In the genomic region with DNA sequence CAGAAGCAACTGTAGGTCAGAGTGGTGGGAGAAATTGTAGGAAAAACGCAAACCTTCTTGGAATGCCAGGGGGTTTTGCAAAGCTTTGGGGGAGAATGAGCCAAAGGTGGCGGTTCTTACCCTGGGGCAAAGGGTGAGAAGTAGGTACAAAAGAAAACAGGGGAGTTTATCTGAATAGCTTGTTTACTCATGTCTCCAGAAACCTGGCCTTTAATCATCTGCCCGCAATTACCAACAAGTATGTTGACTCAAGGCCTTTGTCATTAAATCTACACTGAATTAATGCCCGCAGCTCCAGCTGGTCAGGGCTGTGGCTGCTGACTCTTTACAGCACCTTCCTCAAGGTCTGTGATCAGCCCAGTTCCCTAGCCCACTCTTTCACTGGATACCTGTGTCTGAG, we compare ENCODE assay signal across 19 cellular contexts.
"Had no signal": no experiment of that assay in that cellular context is flagged by ENCODE, and none has a peak within 500 bp of the region (broad histone marks: within the 10 kb centered on the region; RNA-seq: fewer than 3 reads in every experiment).

No MANE protein-coding gene starts in this region.

- H3K4me3 Mint-ChIP-seq: activated naive CD4-positive, alpha-beta T cell treated with anti-CD3 and anti-CD28 coated beads, Interleukin-2, amount 10 ng/mL, durations not matched to agents 7 days and 5 days; activated T-helper 17 cell treated with anti-CD3 and anti-CD28 coated beads, Interleukin-2, amount 50 U/mL, for 72 hours; nephron; stimulated activated memory B cell treated with anti-CD40 and anti-IgM and Interleukin-4, amounts not matched to agents 10 μg/mL and 1 μg/mL and 100 μg/mL, for 72 hours; T-helper 2 cell treated with Interferon-gamma antibody and Interleukin-4, amounts not matched to agents 5 μg/mL and 100 μg/mL, for 36 hours had no signal

- H3K4me3 ChIP-seq: colonic mucosa, esophagus squamous epithelium, tibial artery, uterus had no signal

- H3K9me3 Mint-ChIP-seq: nephron; T-helper 2 cell treated with Interferon-gamma antibody and Interleukin-4, amounts not matched to agents 5 μg/mL and 100 μg/mL, for 36 hours had no signal

- H3K27me3 Mint-ChIP-seq: activated naive CD4-positive, alpha-beta T cell treated with anti-CD3 and anti-CD28 coated beads, Interleukin-2, amount 10 ng/mL, durations not matched to agents 7 days and 5 days; activated T-helper 17 cell treated with anti-CD3 and anti-CD28 coated beads, Interleukin-2, amount 50 U/mL, for 72 hours; stimulated activated memory B cell treated with anti-CD40 and anti-IgM and Interleukin-4, amounts not matched to agents 10 μg/mL and 1 μg/mL and 100 μg/mL, for 72 hours had no signal

- H3K4me1 ChIP-seq: colonic mucosa, esophagus squamous epithelium, tibial artery, uterus had no signal

- H3K36me3 ChIP-seq: colonic mucosa, esophagus squamous epithelium, tibial artery, uterus had no signal

- DNase-seq: activated naive CD4-positive, alpha-beta T cell treated with anti-CD3 and anti-CD28 coated beads, Interleukin-2, amount 10 ng/mL, durations not matched to agents 7 days and 5 days; caudate nucleus; colonic mucosa; esophagus squamous epithelium; hippocampal formation; kidney glomerular epithelial cell; left ventricle myocardium superior; mesendoderm; nucleus accumbens; posterior cingulate gyrus; retina; stimulated activated CD4-positive, alpha-beta T cell treated with anti-CD3 and anti-CD28 coated beads, Interleukin-2, amount 100 ng/mL, for 48 hours; tibial artery; uterus had no signal

- H3K9me3 ChIP-seq: colonic mucosa, esophagus squamous epithelium, tibial artery, uterus had no signal

- H3K4me1 Mint-ChIP-seq: activated naive CD4-positive, alpha-beta T cell treated with anti-CD3 and anti-CD28 coated beads, Interleukin-2, amount 10 ng/mL, durations not matched to agents 7 days and 5 days; activated T-helper 17 cell treated with anti-CD3 and anti-CD28 coated beads, Interleukin-2, amount 50 U/mL, for 72 hours; stimulated activated memory B cell treated with anti-CD40 and anti-IgM and Interleukin-4, amounts not matched to agents 10 μg/mL and 1 μg/mL and 100 μg/mL, for 72 hours had no signal

- H3K36me3 Mint-ChIP-seq: activated naive CD4-positive, alpha-beta T cell treated with anti-CD3 and anti-CD28 coated beads, Interleukin-2, amount 10 ng/mL, durations not matched to agents 7 days and 5 days; stimulated activated memory B cell treated with anti-CD40 and anti-IgM and Interleukin-4, amounts not matched to agents 10 μg/mL and 1 μg/mL and 100 μg/mL, for 72 hours had no signal

- ATAC-seq: activated CD4-positive, CD25-positive, alpha-beta regulatory T cell treated with anti-CD3 and anti-CD28 coated beads, Interleukin-2, amount 50 U/mL, for 24 hours; activated T-helper 17 cell treated with anti-CD3 and anti-CD28 coated beads, Interleukin-2, amount 50 U/mL, for 72 hours; left ventricle myocardium superior; stimulated activated memory B cell treated with anti-CD40 and anti-IgM and Interleukin-4, amounts not matched to agents 10 μg/mL and 1 μg/mL and 100 μg/mL, for 72 hours had no signal

- H3K27me3 ChIP-seq: colonic mucosa, esophagus squamous epithelium, tibial artery, uterus had no signal

- H3K27ac ChIP-seq: colonic mucosa, esophagus squamous epithelium, tibial artery, uterus had no signal

- H3K27ac Mint-ChIP-seq: activated naive CD4-positive, alpha-beta T cell treated with anti-CD3 and anti-CD28 coated beads, Interleukin-2, amount 10 ng/mL, durations not matched to agents 7 days and 5 days; activated T-helper 17 cell treated with anti-CD3 and anti-CD28 coated beads, Interleukin-2, amount 50 U/mL, for 72 hours; nephron; stimulated activated memory B cell treated with anti-CD40 and anti-IgM and Interleukin-4, amounts not matched to agents 10 μg/mL and 1 μg/mL and 100 μg/mL, for 72 hours; T-helper 2 cell treated with Interferon-gamma antibody and Interleukin-4, amounts not matched to agents 5 μg/mL and 100 μg/mL, for 36 hours had no signal
